17 cellular contexts compared by ENCODE assay signal in genomic region chr4:139823345-139823744, GRCh38.
"Had no signal": no experiment of that assay in that cellular context is flagged by ENCODE, and none has a peak within 500 bp of the region (broad histone marks: within the 10 kb centered on the region; RNA-seq: fewer than 3 reads in every experiment).

No MANE protein-coding gene starts in this region.

- H3K4me3 ChIP-seq: coronary artery, dorsolateral prefrontal cortex, heart left ventricle, mucosa of descending colon, sigmoid colon, skin epidermis, upper lobe of left lung, uterus had no signal

- H3K4me1 ChIP-seq: parathyroid adenoma, sigmoid colon, upper lobe of left lung, uterus had no signal

- H3K4me3 Mint-ChIP-seq: naive thymus-derived CD8-positive, alpha-beta T cell had no signal

- ATAC-seq: heart left ventricle; mucosa of descending colon; naive thymus-derived CD8-positive, alpha-beta T cell had no signal

- DNase-seq: dorsolateral prefrontal cortex; effector CD8-positive, alpha-beta T cell; heart left ventricle; hippocampal formation; kidney glomerular epithelial cell; mammary epithelial cell; mucosa of descending colon; naive thymus-derived CD8-positive, alpha-beta T cell; sigmoid colon; stimulated activated CD4-positive, alpha-beta T cell treated with anti-CD3 and anti-CD28 coated beads, Interleukin-2, amount 100 ng/mL, for 24 hours; stimulated activated CD4-positive, alpha-beta T cell treated with anti-CD3 and anti-CD28 coated beads, Interleukin-4, amount 100 ng/mL, for 4 hours; stimulated activated naive CD4-positive, alpha-beta T cell treated with Interleukin-2 at 50 U/mL for 16 hours; upper lobe of left lung; uterus had no signal

- H3K27me3 Mint-ChIP-seq: naive thymus-derived CD8-positive, alpha-beta T cell had no signal

- H3K9me3 Mint-ChIP-seq: naive thymus-derived CD8-positive, alpha-beta T cell had no signal

- H3K27ac ChIP-seq: coronary artery, dorsolateral prefrontal cortex, heart left ventricle, parathyroid adenoma, sigmoid colon, skin epidermis, upper lobe of left lung, uterus had no signal

- H3K9me3 ChIP-seq: heart left ventricle, mucosa of descending colon, sigmoid colon, upper lobe of left lung, uterus had no signal

- H3K27me3 ChIP-seq: dorsolateral prefrontal cortex, heart left ventricle, sigmoid colon, upper lobe of left lung, uterus had no signal

- H3K27ac Mint-ChIP-seq: naive thymus-derived CD8-positive, alpha-beta T cell had no signal

- H3K36me3 ChIP-seq: heart left ventricle, sigmoid colon, upper lobe of left lung, uterus had no signal
